In genomic region chr4:6594341-6594740, GRCh38 we compare ENCODE assay signal across 23 cellular contexts.
"Had no signal": no experiment of that assay in that cellular context is flagged by ENCODE, and none has a peak within 500 bp of the region (broad histone marks: within the 10 kb centered on the region; RNA-seq: fewer than 3 reads in every experiment).

No MANE protein-coding gene starts in this region.

- H3K4me2 ChIP-seq: hepatocyte had no signal

- H3K4me1 ChIP-seq: esophagus muscularis mucosa, foreskin keratinocyte, gastroesophageal sphincter, heart left ventricle, left lung, lower lobe of right lung had no signal

- H3K79me2 ChIP-seq: hepatocyte had no signal

- H3K27ac Mint-ChIP-seq: mesothelial cell of epicardium had no signal

- H3K27ac ChIP-seq: coronary artery, dorsolateral prefrontal cortex, esophagus muscularis mucosa, foreskin keratinocyte, gastroesophageal sphincter, heart left ventricle, hepatocyte, left lung, lower lobe of right lung had no signal

- H3K4me1 Mint-ChIP-seq: immature natural killer cell, mesothelial cell of epicardium had no signal

- H3K4me3 Mint-ChIP-seq: immature natural killer cell, mesothelial cell of epicardium had no signal

- H3K9me3 Mint-ChIP-seq: immature natural killer cell, mesothelial cell of epicardium had no signal

- H2AFZ ChIP-seq: hepatocyte had no signal

- H3K9me3 ChIP-seq: esophagus muscularis mucosa, gastroesophageal sphincter, heart left ventricle, left lung, lower lobe of right lung, mucosa of descending colon had no signal

- H3K27me3 ChIP-seq: dorsolateral prefrontal cortex, esophagus muscularis mucosa, foreskin keratinocyte, gastroesophageal sphincter, heart left ventricle, hepatocyte, left lung had no signal

- FAIRE-seq: colon, endothelial cell of umbilical vein, frontal cortex had no signal

- DNase-seq: dermis blood vessel endothelial cell; dorsolateral prefrontal cortex; effector CD4-positive, alpha-beta T cell; effector memory CD4-positive, alpha-beta T cell; heart left ventricle; hypothalamus; immature natural killer cell; islet precursor cell; left cardiac atrium; left lung; left ventricle myocardium superior; lower lobe of right lung; mesenchymal stem cell had no signal

- ATAC-seq: gastroesophageal sphincter, heart left ventricle, left cardiac atrium, left lung, left ventricle myocardium superior, lower lobe of right lung, mucosa of descending colon had no signal

- H3K4me3 ChIP-seq: coronary artery, dorsolateral prefrontal cortex, esophagus muscularis mucosa, gastroesophageal sphincter, heart left ventricle, hepatocyte, left lung, lower lobe of right lung, mucosa of descending colon had no signal
